In genomic region chr6:139695361-139695760, GRCh38 we compare ENCODE assay signal across 22 cellular contexts.
"Had no signal": no experiment of that assay in that cellular context is flagged by ENCODE, and none has a peak within 500 bp of the region (broad histone marks: within the 10 kb centered on the region; RNA-seq: fewer than 3 reads in every experiment).

No MANE protein-coding gene starts in this region.

- DNase-seq: activated CD4-positive, alpha-beta memory T cell treated with anti-CD3 and anti-CD28 coated beads, Interleukin-2, amount 10 ng/mL, durations not matched to agents 7 days and 5 days; activated CD4-positive, alpha-beta T cell treated with anti-CD3 and anti-CD28 coated beads, Interleukin-2, amount 10 ng/mL, durations not matched to agents 24 days and 14 days; activated gamma-delta T cell; activated naive CD4-positive, alpha-beta T cell treated with anti-CD3 and anti-CD28 coated beads, Interleukin-2, amount 50 U/mL, for 16 hours; activated naive CD8-positive, alpha-beta T cell treated with anti-CD3 and anti-CD28 coated beads, Interleukin-2, amount 50 U/mL, for 24 hours; anterior cingulate cortex; body of pancreas; effector CD4-positive, alpha-beta T cell; kidney; left lung; naive thymus-derived CD4-positive, alpha-beta T cell; retina; stimulated activated CD4-positive, alpha-beta T cell treated with anti-CD3 and anti-CD28 coated beads, Interleukin-12 subunit alpha, Interleukin-12 subunit beta, amount 100 ng/mL, for 4 hours; stimulated activated CD4-positive, alpha-beta T cell treated with anti-CD3 and anti-CD28 coated beads, Interleukin-4, amount 100 ng/mL, for 4 hours; stimulated activated naive CD8-positive, alpha-beta T cell treated with anti-CD3 and anti-CD28 coated beads, Interleukin-15, Interleukin-2, amounts not matched to agents 100 U/mL and 50 U/mL, for 24 hours; thyroid gland; upper lobe of right lung had no signal

- H3K9me3 ChIP-seq: body of pancreas, left lung, thyroid gland, upper lobe of right lung had no signal

- H3K36me3 ChIP-seq: left lung, thyroid gland, upper lobe of right lung had no signal

- ATAC-seq: activated CD4-positive, CD25-positive, alpha-beta regulatory T cell treated with anti-CD3 and anti-CD28 coated beads, Interleukin-2, amount 50 U/mL, for 24 hours; activated naive CD8-positive, alpha-beta T cell treated with anti-CD3 and anti-CD28 coated beads, Interleukin-2, amount 50 U/mL, for 24 hours; body of pancreas; left lung; naive thymus-derived CD4-positive, alpha-beta T cell; stimulated activated naive CD8-positive, alpha-beta T cell treated with anti-CD3 and anti-CD28 coated beads, Interleukin-15, Interleukin-2, amounts not matched to agents 100 U/mL and 50 U/mL, for 24 hours; upper lobe of right lung had no signal

- H3K27me3 Mint-ChIP-seq: dendritic cell treated with granulocyte-macrophage colony-stimulating factor and Interleukin-4, amounts not matched to agents 40 ng/mL and 50 ng/mL, for 4 days had no signal

- H3K36me3 Mint-ChIP-seq: naive thymus-derived CD4-positive, alpha-beta T cell had no signal

- H3K27ac Mint-ChIP-seq: activated CD4-positive, alpha-beta memory T cell treated with anti-CD3 and anti-CD28 coated beads, Interleukin-2, amount 10 ng/mL, durations not matched to agents 7 days and 5 days; activated CD4-positive, alpha-beta T cell treated with anti-CD3 and anti-CD28 coated beads, Interleukin-2, amount 10 ng/mL, durations not matched to agents 24 days and 14 days; activated naive CD8-positive, alpha-beta T cell treated with anti-CD3 and anti-CD28 coated beads, Interleukin-2, amount 50 U/mL, for 24 hours; dendritic cell treated with granulocyte-macrophage colony-stimulating factor and Interleukin-4, amounts not matched to agents 40 ng/mL and 50 ng/mL, for 4 days; naive thymus-derived CD4-positive, alpha-beta T cell; progenitor cell of endocrine pancreas had no signal

- H3K9me3 Mint-ChIP-seq: activated CD4-positive, alpha-beta memory T cell treated with anti-CD3 and anti-CD28 coated beads, Interleukin-2, amount 10 ng/mL, durations not matched to agents 7 days and 5 days; activated CD4-positive, alpha-beta T cell treated with anti-CD3 and anti-CD28 coated beads, Interleukin-2, amount 10 ng/mL, durations not matched to agents 24 days and 14 days; activated naive CD8-positive, alpha-beta T cell treated with anti-CD3 and anti-CD28 coated beads, Interleukin-2, amount 50 U/mL, for 24 hours had no signal

- H3K27me3 ChIP-seq: body of pancreas, left lung, thyroid gland, upper lobe of right lung had no signal

- H3K27ac ChIP-seq: body of pancreas, left lung, thyroid gland, upper lobe of right lung, VCaP had no signal

- H3K4me3 Mint-ChIP-seq: activated CD4-positive, alpha-beta memory T cell treated with anti-CD3 and anti-CD28 coated beads, Interleukin-2, amount 10 ng/mL, durations not matched to agents 7 days and 5 days; activated CD4-positive, alpha-beta T cell treated with anti-CD3 and anti-CD28 coated beads, Interleukin-2, amount 10 ng/mL, durations not matched to agents 24 days and 14 days; activated naive CD8-positive, alpha-beta T cell treated with anti-CD3 and anti-CD28 coated beads, Interleukin-2, amount 50 U/mL, for 24 hours; dendritic cell treated with granulocyte-macrophage colony-stimulating factor and Interleukin-4, amounts not matched to agents 40 ng/mL and 50 ng/mL, for 4 days; naive thymus-derived CD4-positive, alpha-beta T cell had no signal

- H3K4me3 ChIP-seq: body of pancreas, left lung, lung, thyroid gland, upper lobe of right lung had no signal

- H3K4me1 Mint-ChIP-seq: activated CD4-positive, alpha-beta memory T cell treated with anti-CD3 and anti-CD28 coated beads, Interleukin-2, amount 10 ng/mL, durations not matched to agents 7 days and 5 days; activated CD4-positive, alpha-beta T cell treated with anti-CD3 and anti-CD28 coated beads, Interleukin-2, amount 10 ng/mL, durations not matched to agents 24 days and 14 days; activated naive CD8-positive, alpha-beta T cell treated with anti-CD3 and anti-CD28 coated beads, Interleukin-2, amount 50 U/mL, for 24 hours had no signal
